ENCODE assay signal across 10 cellular contexts in the genomic region with DNA sequence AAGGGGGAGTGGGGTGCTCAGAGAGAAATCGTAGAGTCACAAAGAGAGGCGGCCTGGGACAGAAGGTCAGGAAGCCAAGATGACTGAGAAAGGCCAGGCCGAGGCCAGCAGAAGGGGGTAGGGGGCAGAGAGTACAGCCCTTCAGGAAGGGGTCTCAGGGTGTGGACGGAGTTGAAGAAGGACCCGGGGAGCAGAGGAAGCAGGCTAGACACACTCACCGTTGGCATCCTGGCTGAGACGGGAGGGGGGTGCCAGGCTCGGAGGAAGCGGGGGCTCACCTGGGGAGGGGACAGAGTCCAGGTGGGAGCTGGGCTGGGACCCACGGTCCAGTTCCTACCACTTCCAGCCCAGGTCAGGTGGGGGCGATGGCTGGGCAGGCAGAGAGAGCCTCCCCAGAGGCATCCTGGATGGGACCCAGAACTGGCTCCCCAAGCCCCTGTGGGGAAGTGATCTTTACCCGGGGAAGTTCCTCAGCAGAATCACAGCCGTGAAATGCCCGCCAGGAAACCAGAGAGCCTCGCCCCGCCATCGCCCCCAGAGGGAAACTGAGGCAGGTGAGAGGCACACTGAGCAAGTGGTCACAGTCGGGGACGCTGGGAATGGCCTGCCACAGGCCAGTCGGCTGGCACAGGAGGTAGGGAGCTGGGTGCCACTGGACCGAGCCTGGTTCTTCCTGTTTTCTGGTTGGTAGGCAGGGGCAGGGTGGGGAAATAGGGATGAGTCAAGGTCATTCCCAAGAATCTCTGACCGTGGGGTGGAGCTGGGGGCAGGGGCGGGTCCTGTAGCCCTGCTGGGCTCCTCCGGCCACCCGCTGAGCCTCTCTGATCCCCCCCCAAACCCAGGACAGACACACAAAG. TPM values are rescaled to one million over a fixed set of nuclear protein-coding genes. Genes with fewer than 3 reads are reported as not detected.
DNase-seq lines count a peak whose midpoint lies in the region; ATAC-seq, FAIRE-seq and TF ChIP-seq lines count a peak whose summit lies in the region.
"Had no signal": no experiment of that assay in that cellular context is flagged by ENCODE, and none has a peak within 500 bp of the region (broad histone marks: within the 10 kb centered on the region; RNA-seq: fewer than 3 reads in every experiment).

No MANE protein-coding gene starts in this region.

- H3K36me3 Mint-ChIP-seq in astrocyte (ENCODE audit: low read depth, unreplicated experiment) (peaks cover 9% of the 10 kb centered on the region), memory B cell (peaks cover 9% of the 10 kb centered on the region)

- TF ChIP-seq CTCF in HEK293 (tag by site-specific recombination; IDR thresholded peaks at IDR 0.05) (no peak), astrocyte (IDR thresholded peaks at IDR 0.05; ENCODE audit: insufficient read depth, low read depth, low read length) (no peak)

- POLR2A ChIA-PET in HEK293 (lab: Yijun Ruan, JAX): interaction anchor here (1.6 kb wide), 1 partner anchor 23 kb away, joined by 6 read pairs; a partner anchor contains a TSS

- H3K4me2 ChIP-seq in astrocyte (ENCODE audit: low read length): no peak overlapping the region

- H3K27ac Mint-ChIP-seq in astrocyte (ENCODE audit: unreplicated experiment): no peak overlapping the region
- no peak overlapping the region for H3K27ac Mint-ChIP-seq in memory B cell

- H3K4me1 Mint-ChIP-seq in astrocyte (ENCODE audit: low read depth, unreplicated experiment) (no peaks in the 10 kb centered on the region), memory B cell (peaks cover 4% of the 10 kb centered on the region)

- CTCF ChIA-PET in HEK293 (lab: Yijun Ruan, JAX): interaction anchor here (0.9 to 1.1 kb wide), 2 partner anchors 9 kb away, joined by 3 to 4 read pairs; no protein-coding TSS in a partner anchor

- H3K27me3 Mint-ChIP-seq in astrocyte (ENCODE audit: low read depth, unreplicated experiment) (peaks cover 20% of the 10 kb centered on the region), memory B cell (peaks cover 13% of the 10 kb centered on the region)

- no peak for FAIRE-seq in astrocyte (lab: Jason Lieb, UNC)

- H3K36me3 ChIP-seq in HEK293 (ENCODE audit: control insufficient read depth in 2 of 2, insufficient read depth in 1 of 2, low read length in 2 of 2): no peaks in the 10 kb centered on the region
- H3K36me3 ChIP-seq in astrocyte (ENCODE audit: insufficient read depth, low read length): no peaks in the 10 kb centered on the region

- ATAC-seq in memory B cell (ENCODE audit: low read depth) (no peak), GM18502 (IDR thresholded peaks at IDR 0.05; ENCODE audit: poor library complexity, unreplicated experiment) (no peak), HG03135 (IDR thresholded peaks at IDR 0.05; ENCODE audit: unreplicated experiment) (no peak)

- no peak overlapping the region for H3K27ac ChIP-seq in HEK293 (ENCODE audit: extremely low read depth, low read depth, low read length)
- H3K27ac ChIP-seq in astrocyte (ENCODE audit: low read depth, low read length): no peak overlapping the region

- H3K4me3 ChIP-seq in HEK293 (ENCODE audit: low read depth, low read length): no peak overlapping the region
- H3K4me3 ChIP-seq in astrocyte (ENCODE audit: insufficient read depth, low read depth, low read length): no peak overlapping the region

- DNase-seq in AG08395 (ENCODE audit: low spot score): peak; percentile 38
- DNase-seq in astrocyte (ENCODE audit: low read depth): no peak
- DNase-seq in memory B cell (ENCODE audit: low spot score in 2 of 2): no peak
- DNase-seq in activated effector memory CD4-positive, alpha-beta T cell treated with anti-CD3 and anti-CD28 coated beads, Interleukin-2, amount 50 U/mL, for 16 hours: no peak
- DNase-seq in pons (ENCODE audit: low spot score): no peak
- DNase-seq: GDM1 had no signal

- H3K9me3 Mint-ChIP-seq in astrocyte (ENCODE audit: unreplicated experiment): peaks cover 22% of the 10 kb centered on the region
- H3K9me3 Mint-ChIP-seq in memory B cell: peaks cover 9% of the 10 kb centered on the region

- H3K4me3 Mint-ChIP-seq in astrocyte (ENCODE audit: unreplicated experiment) (peak overlapping the region; percentile 47), memory B cell (peak overlapping the region; percentile 78)

- H3K9me3 ChIP-seq in HEK293 (ENCODE audit: control insufficient read depth, insufficient read depth, low read depth, low read length) (no peaks in the 10 kb centered on the region), astrocyte (ENCODE audit: insufficient read depth, low read depth, low read length) (peaks cover 22% of the 10 kb centered on the region)

- H3K4me1 ChIP-seq in HEK293 (ENCODE audit: control insufficient read depth, insufficient read depth, low read length) (no peaks in the 10 kb centered on the region), astrocyte (ENCODE audit: insufficient read depth, low read length) (no peaks in the 10 kb centered on the region)

- no peaks in the 10 kb centered on the region for H4K20me1 ChIP-seq in astrocyte (ENCODE audit: insufficient read depth, low read length)

- H3K9ac ChIP-seq in astrocyte (ENCODE audit: low read length): no peak overlapping the region

- no peak overlapping the region for H2AFZ ChIP-seq in astrocyte (ENCODE audit: low read depth, low read length)

- no peaks in the 10 kb centered on the region for H3K79me2 ChIP-seq in astrocyte (ENCODE audit: insufficient read depth, low read length)

- H3K27me3 ChIP-seq in astrocyte (ENCODE audit: insufficient read depth, low read length): peaks cover 7% of the 10 kb centered on the region

TF ChIP-seq in HEK293, 187 proteins besides CTCF, POLR2A, EP300 and RAD21:
- no peak for TF ChIP-seq SCRT2 (tag by site-specific recombination; IDR thresholded peaks at IDR 0.05)
- no peak for TF ChIP-seq ZNF529 (tag by site-specific recombination; IDR thresholded peaks at IDR 0.05; ENCODE audit: insufficient replicate concordance)
- TF ChIP-seq ZNF391 (tag by site-specific recombination; IDR thresholded peaks at IDR 0.05; ENCODE audit: borderline replicate concordance, low read depth): 0 out of 2 replicates have a peak, but pooled peaks have one; percentile 18
- TF ChIP-seq, protein P1, sequence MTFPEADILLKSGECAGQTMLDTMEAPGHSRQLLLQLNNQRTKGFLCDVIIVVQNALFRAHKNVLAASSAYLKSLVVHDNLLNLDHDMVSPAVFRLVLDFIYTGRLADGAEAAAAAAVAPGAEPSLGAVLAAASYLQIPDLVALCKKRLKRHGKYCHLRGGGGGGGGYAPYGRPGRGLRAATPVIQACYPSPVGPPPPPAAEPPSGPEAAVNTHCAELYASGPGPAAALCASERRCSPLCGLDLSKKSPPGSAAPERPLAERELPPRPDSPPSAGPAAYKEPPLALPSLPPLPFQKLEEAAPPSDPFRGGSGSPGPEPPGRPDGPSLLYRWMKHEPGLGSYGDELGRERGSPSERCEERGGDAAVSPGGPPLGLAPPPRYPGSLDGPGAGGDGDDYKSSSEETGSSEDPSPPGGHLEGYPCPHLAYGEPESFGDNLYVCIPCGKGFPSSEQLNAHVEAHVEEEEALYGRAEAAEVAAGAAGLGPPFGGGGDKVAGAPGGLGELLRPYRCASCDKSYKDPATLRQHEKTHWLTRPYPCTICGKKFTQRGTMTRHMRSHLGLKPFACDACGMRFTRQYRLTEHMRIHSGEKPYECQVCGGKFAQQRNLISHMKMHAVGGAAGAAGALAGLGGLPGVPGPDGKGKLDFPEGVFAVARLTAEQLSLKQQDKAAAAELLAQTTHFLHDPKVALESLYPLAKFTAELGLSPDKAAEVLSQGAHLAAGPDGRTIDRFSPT (tag by site-specific recombination; IDR thresholded peaks at IDR 0.05): 0 out of 2 replicates have a peak, but pooled peaks have one; percentile 28
TF ChIP-seq in HEK293: peak in this region for 2.

RNA-seq across cellular contexts. Expression of a gene that starts 1.3 kb away (rescaled TPM):
- 0.22 TPM in 1 of 2 replicates, not detected in the other for total RNA-seq in astrocyte
- total RNA-seq: OCI-LY7 had no signal

RNA-seq across cellular contexts. Expression of a gene that starts 12.8 kb away (rescaled TPM):
- total RNA-seq in astrocyte: not detected in 2 replicates
- total RNA-seq: OCI-LY7 had no signal

RNA-seq across cellular contexts. Expression of a gene that starts 22.4 kb away (rescaled TPM):
- total RNA-seq in astrocyte: 41.6 and 43.5 TPM in 2 replicates

RNA-seq across cellular contexts. Expression of a gene that starts 23.3 kb away (rescaled TPM):
- total RNA-seq in astrocyte: 16.4 and 16.5 TPM in 2 replicates
